ENCODE assay signal across 24 cellular contexts in genomic region chr11:63289658-63290057, GRCh38. TPM values are rescaled to one million over a fixed set of nuclear protein-coding genes. Genes with fewer than 3 reads are reported as not detected.
"Had no signal": no experiment of that assay in that cellular context is flagged by ENCODE, and none has a peak within 500 bp of the region (broad histone marks: within the 10 kb centered on the region; RNA-seq: fewer than 3 reads in every experiment).

No MANE protein-coding gene starts in this region.

- ATAC-seq: left cardiac atrium; left ventricle myocardium superior; naive thymus-derived CD4-positive, alpha-beta T cell; psoas muscle; right cardiac atrium; stimulated activated naive B cell treated with anti-CD40 and anti-IgM and Interleukin-4, amounts not matched to agents 10 μg/mL and 1 μg/mL and 100 μg/mL, for 72 hours had no signal

- H3K4me1 ChIP-seq: psoas muscle, tibial nerve, upper lobe of left lung had no signal

- DNase-seq: dorsolateral prefrontal cortex; effector CD4-positive, alpha-beta T cell; kidney; left cardiac atrium; left ventricle myocardium superior; naive thymus-derived CD4-positive, alpha-beta T cell; nephron progenitor cell; nucleus accumbens; psoas muscle; right cardiac atrium; stimulated activated CD4-positive, alpha-beta T cell treated with anti-CD3 and anti-CD28 coated beads, Interleukin-15, amount 100 ng/mL, for 24 hours; stimulated activated CD4-positive, alpha-beta T cell treated with anti-CD3 and anti-CD28 coated beads, Interleukin-2, amount 100 ng/mL, for 48 hours; stimulated activated naive B cell treated with anti-CD40 and anti-IgM and Interleukin-4, amounts not matched to agents 10 μg/mL and 1 μg/mL and 100 μg/mL, for 72 hours; upper lobe of left lung had no signal

- H3K9me3 ChIP-seq: psoas muscle, thoracic aorta had no signal

- H3K27ac ChIP-seq: dorsolateral prefrontal cortex, psoas muscle, skin epidermis, thoracic aorta, tibial nerve, upper lobe of left lung had no signal

- H3K36me3 ChIP-seq: thoracic aorta, tibial nerve, upper lobe of left lung had no signal

- H3K27me3 ChIP-seq: tibial nerve, upper lobe of left lung had no signal

- H3K4me3 ChIP-seq: dorsolateral prefrontal cortex, lung, psoas muscle, skin epidermis, thoracic aorta, tibial nerve, upper lobe of left lung had no signal

RNA-seq across cellular contexts. Expression of gene SLC22A25, which starts 46.3 kb away (rescaled TPM):
- total RNA-seq: cerebellum; fibroblast of villous mesenchyme; frontal cortex; kidney; left ventricle myocardium superior; lung; mononuclear cell; naive thymus-derived CD4-positive, alpha-beta T cell; osteocyte; psoas muscle; renal cortical epithelial cell; right cardiac atrium; thoracic aorta; tibial nerve; upper lobe of left lung had no signal
- polyA plus RNA-seq: lung; naive thymus-derived CD4-positive, alpha-beta T cell; psoas muscle; right cardiac atrium had no signal
